16 cellular contexts compared by ENCODE assay signal in the genomic region with DNA sequence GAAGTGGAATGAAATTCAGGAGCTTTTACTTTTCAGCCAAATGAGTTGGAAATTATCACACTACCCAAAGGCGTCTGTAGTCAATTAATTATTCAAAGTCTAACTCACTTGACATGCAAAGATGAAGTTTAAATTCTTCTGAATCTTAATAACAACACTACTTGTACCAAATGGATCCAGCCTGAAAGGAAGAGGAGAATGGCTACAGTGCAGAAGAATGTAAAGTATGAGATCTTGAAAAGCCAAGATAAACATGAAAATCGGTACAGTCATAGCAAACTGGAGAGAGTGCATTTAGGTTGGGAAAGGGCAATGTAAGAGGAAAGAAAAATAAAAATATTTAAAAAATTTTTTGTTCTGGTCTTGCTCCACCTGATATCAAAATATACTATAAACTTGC.
DNase-seq lines count a peak whose midpoint lies in the region; ATAC-seq and TF ChIP-seq lines count a peak whose summit lies in the region.
"Had no signal": no experiment of that assay in that cellular context is flagged by ENCODE, and none has a peak within 500 bp of the region (broad histone marks: within the 10 kb centered on the region; RNA-seq: fewer than 3 reads in every experiment).

No MANE protein-coding gene starts in this region.

- no peaks in the 10 kb centered on the region for H3K27me3 ChIP-seq in lower lobe of right lung (ENCODE audit: low read depth)
- H3K27me3 ChIP-seq: esophagus muscularis mucosa, upper lobe of right lung had no signal

- no peak overlapping the region for H3K27ac ChIP-seq in lower lobe of right lung
- H3K27ac ChIP-seq: esophagus muscularis mucosa, prostate gland, upper lobe of right lung had no signal

- no peaks in the 10 kb centered on the region for H3K4me1 ChIP-seq in lower lobe of right lung
- H3K4me1 ChIP-seq: esophagus muscularis mucosa, HAP-1, prostate gland, upper lobe of right lung had no signal

- intact Hi-C loops in lower lobe of right lung (cut with DNase I) = no loop called here

- peak; percentile 88 for DNase-seq in AG10803 (ENCODE audit: low read depth)
- DNase-seq in M059J (ENCODE audit: low read depth) = peak; percentile 77
- DNase-seq in dedifferentiated amniotic fluid mesenchymal stem cell (ENCODE audit: extremely low spot score) = peak; percentile 77
- DNase-seq in lung microvascular endothelial cell (ENCODE audit: low read depth in 2 of 2) = peak; percentile 60 to 69
- no peak for DNase-seq in NCI-H2196 (lab: John Stamatoyannopoulos, UW; ENCODE audit: unreplicated experiment)
- no peak for DNase-seq in lower lobe of right lung
- DNase-seq: activated CD4-positive, alpha-beta memory T cell treated with anti-CD3 and anti-CD28 coated beads, Interleukin-2, amount 10 ng/mL, durations not matched to agents 7 days and 5 days; C1 segment of cervical spinal cord; cerebellar nuclear complex; stimulated activated CD4-positive, alpha-beta T cell treated with anti-CD3 and anti-CD28 coated beads, Interleukin-2, amount 100 ng/mL, for 24 hours; upper lobe of right lung had no signal

- ATAC-seq in HG02852 (IDR thresholded peaks at IDR 0.05; ENCODE audit: unreplicated experiment) = no peak
- no peak for ATAC-seq in GM19324 (IDR thresholded peaks at IDR 0.05; ENCODE audit: low FRiP score, unreplicated experiment)
- no peak for ATAC-seq in lower lobe of right lung
- ATAC-seq: upper lobe of right lung had no signal

- H3K9me3 ChIP-seq in lower lobe of right lung = no peaks in the 10 kb centered on the region
- H3K9me3 ChIP-seq: esophagus muscularis mucosa, HAP-1, prostate gland, upper lobe of right lung had no signal

- TF ChIP-seq CTCF in AG10803 (conservative IDR thresholded peaks at IDR 0.05; ENCODE audit: low read length) (no peak), lower lobe of right lung (IDR thresholded peaks at IDR 0.05) (no peak)

- H3K4me3 ChIP-seq in AG10803 (ENCODE audit: low read length) = no peak overlapping the region
- H3K4me3 ChIP-seq in lower lobe of right lung = no peak overlapping the region
- H3K4me3 ChIP-seq: esophagus muscularis mucosa, HAP-1, prostate gland, upper lobe of right lung had no signal

- H3K36me3 ChIP-seq in lower lobe of right lung = no peaks in the 10 kb centered on the region
- H3K36me3 ChIP-seq: esophagus muscularis mucosa, HAP-1, prostate gland, upper lobe of right lung had no signal

Comparison
In these comparisons a context has a peak if more than half of its experiments do, and no peak if none do; other contexts are left out.
1. DNase-seq: peak in AG10803 (single experiment), M059J (single experiment), dedifferentiated amniotic fluid mesenchymal stem cell (single experiment) and lung microvascular endothelial cell (2 of 2); none in NCI-H2196 (single experiment) and lower lobe of right lung (single experiment).